27 cellular contexts compared by ENCODE assay signal in the genomic region with DNA sequence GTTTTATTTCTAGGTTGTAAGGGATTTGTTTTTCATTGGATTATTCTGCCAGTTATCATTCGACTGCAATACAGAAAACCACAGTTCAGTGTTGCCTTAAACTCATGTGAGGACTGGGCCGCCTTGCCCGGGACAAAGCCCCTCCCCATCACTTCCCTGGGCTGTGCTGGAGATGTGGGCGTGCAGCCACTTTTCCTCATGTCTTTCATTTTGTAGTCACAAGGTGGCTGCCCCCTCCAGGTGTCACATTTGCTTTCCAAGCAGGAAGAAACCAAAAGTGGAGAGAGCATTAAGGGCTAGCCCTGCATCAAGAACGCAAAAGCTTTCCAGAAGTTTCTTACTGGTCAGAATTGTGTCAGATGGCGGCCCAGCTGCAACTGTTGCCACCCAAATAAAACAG.
"Had no signal": no experiment of that assay in that cellular context is flagged by ENCODE, and none has a peak within 500 bp of the region (broad histone marks: within the 10 kb centered on the region; RNA-seq: fewer than 3 reads in every experiment).

No MANE protein-coding gene starts in this region.

- H3K36me3 ChIP-seq: breast epithelium, left lung, lower lobe of right lung, spleen, transverse colon had no signal

- H3K9me3 ChIP-seq: breast epithelium, left lung, lower lobe of right lung, testis, transverse colon had no signal

- H3K4me1 ChIP-seq: breast epithelium, left lung, testis had no signal

- H3K27ac ChIP-seq: breast epithelium, left lung, lower lobe of right lung, neural progenitor cell, spleen, testis, transverse colon had no signal

- H3K27me3 ChIP-seq: breast epithelium, left lung, neural progenitor cell, spleen, testis, transverse colon had no signal

- H3K4me2 ChIP-seq: neural progenitor cell had no signal

- H2AFZ ChIP-seq: neural progenitor cell had no signal

- H3K4me3 ChIP-seq: breast epithelium, left lung, lower lobe of right lung, neural progenitor cell, spleen, testis, transverse colon had no signal

- ATAC-seq: activated CD8-positive, alpha-beta T cell treated with anti-CD3 and anti-CD28 coated beads for 36 hours; activated naive CD8-positive, alpha-beta T cell treated with anti-CD3 and anti-CD28 coated beads, Interleukin-2, amount 50 U/mL, for 24 hours; activated T-cell treated with anti-CD3 and anti-CD28 coated beads, Interleukin-2, amount 50 U/mL, for 4 hours; activated T-helper 17 cell treated with anti-CD3 and anti-CD28 coated beads, Interleukin-2, amount 50 U/mL, for 72 hours; esophagus mucosa; left lung; lower lobe of right lung; natural killer cell; right cardiac atrium; stimulated activated naive CD8-positive, alpha-beta T cell treated with anti-CD3 and anti-CD28 coated beads, Interleukin-15, Interleukin-2, amounts not matched to agents 100 U/mL and 50 U/mL, for 24 hours had no signal

- DNase-seq: activated CD4-positive, alpha-beta T cell treated with anti-CD3 and anti-CD28 coated beads for 1 hour; activated CD4-positive, alpha-beta T cell treated with anti-CD3 and anti-CD28 coated beads, Interleukin-2, amount 50 U/mL, for 1 hour; activated CD8-positive, alpha-beta T cell treated with anti-CD3 and anti-CD28 coated beads for 36 hours; activated gamma-delta T cell treated with Interleukin-2 at 50 U/mL for 16 hours; activated naive CD8-positive, alpha-beta T cell treated with anti-CD3 and anti-CD28 coated beads, Interleukin-2, amount 50 U/mL, for 24 hours; activated T-cell treated with anti-CD3 and anti-CD28 coated beads, Interleukin-2, amount 50 U/mL, for 4 hours; central memory CD4-positive, alpha-beta T cell; foreskin fibroblast; head of caudate nucleus; hypothalamus; kidney glomerular epithelial cell; left lung; lower lobe of right lung; mesenchymal stem cell; natural killer cell; posterior cingulate gyrus; right cardiac atrium; spleen; stimulated activated CD4-positive, alpha-beta T cell treated with anti-CD3 and anti-CD28 coated beads, Interleukin-4, amount 100 ng/mL, for 1 hour; stimulated activated naive CD8-positive, alpha-beta T cell treated with anti-CD3 and anti-CD28 coated beads, Interleukin-15, Interleukin-2, amounts not matched to agents 100 U/mL and 50 U/mL, for 24 hours; T1000; testis; transverse colon had no signal

- H3K9ac ChIP-seq: neural progenitor cell had no signal
